ENCODE assay signal across 5 cellular contexts in the genomic region with DNA sequence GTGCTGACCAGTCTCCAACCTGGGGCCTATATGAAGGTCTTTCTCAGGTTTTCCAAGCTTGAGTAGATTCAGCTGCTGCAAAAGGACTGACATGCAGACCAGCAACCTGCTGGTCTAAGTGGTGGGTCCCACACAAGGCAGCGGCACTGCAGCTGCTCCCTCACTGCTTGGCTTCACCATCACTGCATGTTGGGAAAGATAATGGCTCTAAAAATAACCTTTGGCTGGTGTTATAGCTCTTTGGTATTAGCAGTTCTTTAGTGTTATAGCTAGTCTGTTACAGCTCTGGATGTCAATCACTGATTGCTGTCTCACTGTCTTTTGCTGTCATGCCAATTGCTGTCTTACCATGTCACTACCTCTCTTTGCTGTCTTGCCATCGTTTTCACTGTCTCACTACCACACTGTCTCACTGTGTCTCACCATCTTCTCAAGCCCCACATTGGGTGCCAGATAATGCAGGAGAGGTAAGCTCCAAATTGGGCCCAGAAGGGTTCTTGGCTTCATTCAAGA.
"Had no signal": no experiment of that assay in that cellular context is flagged by ENCODE, and none has a peak within 500 bp of the region (broad histone marks: within the 10 kb centered on the region; RNA-seq: fewer than 3 reads in every experiment).

No MANE protein-coding gene starts in this region.

- H3K4me3 Mint-ChIP-seq: GM23338, H9 had no signal

- H3K27ac Mint-ChIP-seq: GM23338, H9 had no signal

- H3K4me2 ChIP-seq: GM23338 had no signal

- H3K4me1 Mint-ChIP-seq: GM23338, H9 had no signal

- DNase-seq: H9, HCEC 1CT, IMR-90 had no signal

- H3K4me3 ChIP-seq: GM23338, K562 had no signal

- H2AFZ ChIP-seq: GM23338 had no signal

- ATAC-seq: GM23338, K562 had no signal
